23 cellular contexts compared by ENCODE assay signal in genomic region chr15:87653646-87654045, GRCh38.
"Had no signal": no experiment of that assay in that cellular context is flagged by ENCODE, and none has a peak within 500 bp of the region (broad histone marks: within the 10 kb centered on the region; RNA-seq: fewer than 3 reads in every experiment).

No MANE protein-coding gene starts in this region.

- DNase-seq: activated CD4-positive, alpha-beta memory T cell treated with anti-CD3 and anti-CD28 coated beads, Interleukin-2, amount 10 ng/mL, durations not matched to agents 7 days and 5 days; activated CD4-positive, alpha-beta T cell treated with anti-CD3 and anti-CD28 coated beads for 1 hour; activated CD4-positive, alpha-beta T cell treated with anti-CD3 and anti-CD28 coated beads for 4 hours; activated CD4-positive, alpha-beta T cell treated with anti-CD3 and anti-CD28 coated beads, Interleukin-2, amount 10 ng/mL, durations not matched to agents 7 days and 5 days; activated CD4-positive, alpha-beta T cell treated with anti-CD3 and anti-CD28 coated beads, Interleukin-2, amount 50 U/mL, for 4 hours; activated CD8-positive, alpha-beta memory T cell treated with anti-CD3 and anti-CD28 coated beads, Interleukin-2, amount 50 U/mL, for 48 hours; activated gamma-delta T cell; activated naive CD4-positive, alpha-beta T cell; activated naive CD4-positive, alpha-beta T cell treated with anti-CD3 and anti-CD28 coated beads, Interleukin-2, amount 10 ng/mL, durations not matched to agents 7 days and 5 days; activated naive CD8-positive, alpha-beta T cell treated with anti-CD3 and anti-CD28 coated beads, Interleukin-2, amount 10 ng/mL, durations not matched to agents 7 days and 5 days; activated T-cell treated with anti-CD3 and anti-CD28 coated beads for 4 hours; activated T-cell treated with anti-CD3 and anti-CD28 coated beads, Interleukin-2, amount 50 U/mL, for 24 hours; activated T-cell treated with anti-CD3 and anti-CD28 coated beads, Interleukin-2, amount 50 U/mL, for 72 hours; dorsolateral prefrontal cortex; effector memory CD8-positive, alpha-beta T cell; erythroblast; foreskin keratinocyte; gastrocnemius medialis; heart right ventricle; T-helper 2 cell had no signal

- ATAC-seq: activated naive CD4-positive, alpha-beta T cell treated with anti-CD3 and anti-CD28 coated beads, Interleukin-2, amount 50 U/mL, for 72 hours; activated T-cell treated with anti-CD3 and anti-CD28 coated beads, Interleukin-2, amount 50 U/mL, for 72 hours; effector memory CD8-positive, alpha-beta T cell; foreskin keratinocyte; gastrocnemius medialis; heart right ventricle; WTC11 had no signal

- FAIRE-seq: TTC549 had no signal
